23 cellular contexts compared by ENCODE assay signal in genomic region chr14:100856056-100856950, GRCh38. TPM values are rescaled to one million over a fixed set of nuclear protein-coding genes. Genes with fewer than 3 reads are reported as not detected.
A peak's percentile ranks its signal among the peaks of the same experiment; 100 is the strongest.
DNase-seq lines count a peak whose midpoint lies in the region; ATAC-seq and TF ChIP-seq lines count a peak whose summit lies in the region.
"Had no signal": no experiment of that assay in that cellular context is flagged by ENCODE, and none has a peak within 500 bp of the region (broad histone marks: within the 10 kb centered on the region; RNA-seq: fewer than 3 reads in every experiment).

No MANE protein-coding gene starts in this region.

- peaks cover 16% of the 10 kb centered on the region for H3K36me3 Mint-ChIP-seq in WTC11

- peaks cover 16% of the 10 kb centered on the region for H3K4me1 Mint-ChIP-seq in WTC11

- H3K27ac ChIP-seq in lower lobe of right lung (no peak overlapping the region), RWPE1 (no peak overlapping the region)
- H3K27ac ChIP-seq: SJCRH30 had no signal

- intact Hi-C loops in Right ventricle myocardium inferior (cut with DNase I): no loop called here
- intact Hi-C loops in cardiac septum (cut with DNase I): no loop called here
- intact Hi-C loops in lower lobe of right lung (cut with DNase I): no loop called here
- intact Hi-C loops in posterior vena cava (cut with DNase I): no loop called here

- 0 out of 2 replicates have a peak overlapping the region, but pooled peaks have one; percentile 37 for H3K27ac Mint-ChIP-seq in WTC11

- ATAC-seq in Right ventricle myocardium inferior (no peak), WTC11 (no peak), lower lobe of right lung (no peak)
- ATAC-seq: HepG2 had no signal

- H3K9me3 ChIP-seq in lower lobe of right lung: no peaks in the 10 kb centered on the region
- H3K9me3 ChIP-seq: BE2C, SJCRH30 had no signal

- no peaks in the 10 kb centered on the region for H3K36me3 ChIP-seq in lower lobe of right lung

- no peak for TF ChIP-seq POLR2A in erythroblast (IDR thresholded peaks at IDR 0.05; ENCODE audit: low read length)

- DNase-seq in Right ventricle myocardium inferior (ENCODE audit: missing footprints): peak; percentile 35
- DNase-seq in cardiac septum (ENCODE audit: low spot score): no peak
- no peak for DNase-seq in WTC11 (ENCODE audit: low spot score)
- peak; percentile 23 for DNase-seq in lower lobe of right lung
- peak; percentile 67 for DNase-seq in posterior vena cava (ENCODE audit: low spot score)
- no peak for DNase-seq in RWPE1 (ENCODE audit: low spot score)
- DNase-seq in erythroblast (lab: John Stamatoyannopoulos, UW): no peak
- no peak for DNase-seq in nucleus accumbens (lab: John Stamatoyannopoulos, UW)
- DNase-seq: 8988T, ACHN, BE2C, Calu3, DMS79 treated with DMSO at 0.1 percent for 48 hours, Karpas-422, NCI-H1092, NCI-H1417 treated with DMSO at 0.1 percent for 48 hours, NCI-H1694 treated with DMSO at 0.1 percent for 48 hours, NCI-H2081, NCI-H2171, NCI-H226, SJCRH30 had no signal

- H3K4me3 ChIP-seq in lower lobe of right lung: no peak overlapping the region
- H3K4me3 ChIP-seq: SJCRH30 had no signal

- POLR2A ChIA-PET in WTC11 (lab: Charles Lee): interaction anchor here (1.3 kb wide), 1 partner anchor 9 kb away, joined by 4 read pairs; no protein-coding TSS in a partner anchor
- POLR2A ChIA-PET in RWPE1 (lab: Yijun Ruan, JAX; ENCODE audit: low non-redundant PET): no interaction called here

- H3K4me3 Mint-ChIP-seq in WTC11: no peak overlapping the region

- CTCF ChIA-PET in WTC11 (lab: Charles Lee) (interaction anchor here (0.5 to 2.9 kb wide), 4 partner anchors 33 to 51 kb away, joined by 4 to 35 read pairs (median 5); no protein-coding TSS in a partner anchor), RWPE1 (lab: Yijun Ruan, JAX) (interaction anchor here (0.6 to 0.7 kb wide), 3 partner anchors 54 to 771 kb away, joined by 3 to 4 read pairs (median 3); no protein-coding TSS in a partner anchor)

- no peaks in the 10 kb centered on the region; the same call in 1 of the 2 replicates for H3K27me3 Mint-ChIP-seq in WTC11 (ENCODE audit: low read depth)

- H3K9me3 Mint-ChIP-seq in WTC11: no peaks in the 10 kb centered on the region

- H3K4me1 ChIP-seq in lower lobe of right lung: no peaks in the 10 kb centered on the region
- H3K4me1 ChIP-seq: BE2C, SJCRH30 had no signal

- no peak for TF ChIP-seq CTCF in WTC11 (IDR thresholded peaks at IDR 0.05)
- no peak for TF ChIP-seq CTCF in lower lobe of right lung (IDR thresholded peaks at IDR 0.05)
- TF ChIP-seq CTCF in RWPE1 (conservative IDR thresholded peaks at IDR 0.05; ENCODE audit: low read depth): no peak

- H3K27me3 ChIP-seq in lower lobe of right lung (ENCODE audit: low read depth): peaks cover 7% of the 10 kb centered on the region
- H3K27me3 ChIP-seq: BE2C, SJCRH30 had no signal

TF ChIP-seq in WTC11, 78 proteins besides CTCF, POLR2A, EP300 and RAD21 (continues in another document):
- TF ChIP-seq FOXJ3 (CRISPR knock-in tag; IDR thresholded peaks at IDR 0.05; ENCODE audit: borderline replicate concordance) (no peak), NR3C1 (CRISPR knock-in tag; conservative IDR thresholded peaks at IDR 0.05; ENCODE audit: low read depth) (no peak), ZNF219 (CRISPR knock-in tag; IDR thresholded peaks at IDR 0.05; ENCODE audit: borderline replicate concordance) (no peak), ATF2 (CRISPR knock-in tag; IDR thresholded peaks at IDR 0.05; ENCODE audit: borderline replicate concordance, low read depth) (no peak), TEAD4 (CRISPR knock-in tag; IDR thresholded peaks at IDR 0.05) (no peak), USF2 (CRISPR knock-in tag; IDR thresholded peaks at IDR 0.05) (no peak), EMX1 (CRISPR knock-in tag; IDR thresholded peaks at IDR 0.05) (no peak), NR2C2 (CRISPR knock-in tag; IDR thresholded peaks at IDR 0.05) (no peak)
- TF ChIP-seq, protein P1, sequence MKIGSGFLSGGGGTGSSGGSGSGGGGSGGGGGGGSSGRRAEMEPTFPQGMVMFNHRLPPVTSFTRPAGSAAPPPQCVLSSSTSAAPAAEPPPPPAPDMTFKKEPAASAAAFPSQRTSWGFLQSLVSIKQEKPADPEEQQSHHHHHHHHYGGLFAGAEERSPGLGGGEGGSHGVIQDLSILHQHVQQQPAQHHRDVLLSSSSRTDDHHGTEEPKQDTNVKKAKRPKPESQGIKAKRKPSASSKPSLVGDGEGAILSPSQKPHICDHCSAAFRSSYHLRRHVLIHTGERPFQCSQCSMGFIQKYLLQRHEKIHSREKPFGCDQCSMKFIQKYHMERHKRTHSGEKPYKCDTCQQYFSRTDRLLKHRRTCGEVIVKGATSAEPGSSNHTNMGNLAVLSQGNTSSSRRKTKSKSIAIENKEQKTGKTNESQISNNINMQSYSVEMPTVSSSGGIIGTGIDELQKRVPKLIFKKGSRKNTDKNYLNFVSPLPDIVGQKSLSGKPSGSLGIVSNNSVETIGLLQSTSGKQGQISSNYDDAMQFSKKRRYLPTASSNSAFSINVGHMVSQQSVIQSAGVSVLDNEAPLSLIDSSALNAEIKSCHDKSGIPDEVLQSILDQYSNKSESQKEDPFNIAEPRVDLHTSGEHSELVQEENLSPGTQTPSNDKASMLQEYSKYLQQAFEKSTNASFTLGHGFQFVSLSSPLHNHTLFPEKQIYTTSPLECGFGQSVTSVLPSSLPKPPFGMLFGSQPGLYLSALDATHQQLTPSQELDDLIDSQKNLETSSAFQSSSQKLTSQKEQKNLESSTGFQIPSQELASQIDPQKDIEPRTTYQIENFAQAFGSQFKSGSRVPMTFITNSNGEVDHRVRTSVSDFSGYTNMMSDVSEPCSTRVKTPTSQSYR (CRISPR knock-in tag; IDR thresholded peaks at IDR 0.05): no peak
- TF ChIP-seq, protein P2, sequence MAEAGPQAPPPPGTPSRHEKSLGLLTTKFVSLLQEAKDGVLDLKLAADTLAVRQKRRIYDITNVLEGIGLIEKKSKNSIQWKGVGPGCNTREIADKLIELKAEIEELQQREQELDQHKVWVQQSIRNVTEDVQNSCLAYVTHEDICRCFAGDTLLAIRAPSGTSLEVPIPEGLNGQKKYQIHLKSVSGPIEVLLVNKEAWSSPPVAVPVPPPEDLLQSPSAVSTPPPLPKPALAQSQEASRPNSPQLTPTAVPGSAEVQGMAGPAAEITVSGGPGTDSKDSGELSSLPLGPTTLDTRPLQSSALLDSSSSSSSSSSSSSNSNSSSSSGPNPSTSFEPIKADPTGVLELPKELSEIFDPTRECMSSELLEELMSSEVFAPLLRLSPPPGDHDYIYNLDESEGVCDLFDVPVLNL (CRISPR knock-in tag; IDR thresholded peaks at IDR 0.05; ENCODE audit: borderline replicate concordance, low read depth): no peak
- TF ChIP-seq, protein P3, sequence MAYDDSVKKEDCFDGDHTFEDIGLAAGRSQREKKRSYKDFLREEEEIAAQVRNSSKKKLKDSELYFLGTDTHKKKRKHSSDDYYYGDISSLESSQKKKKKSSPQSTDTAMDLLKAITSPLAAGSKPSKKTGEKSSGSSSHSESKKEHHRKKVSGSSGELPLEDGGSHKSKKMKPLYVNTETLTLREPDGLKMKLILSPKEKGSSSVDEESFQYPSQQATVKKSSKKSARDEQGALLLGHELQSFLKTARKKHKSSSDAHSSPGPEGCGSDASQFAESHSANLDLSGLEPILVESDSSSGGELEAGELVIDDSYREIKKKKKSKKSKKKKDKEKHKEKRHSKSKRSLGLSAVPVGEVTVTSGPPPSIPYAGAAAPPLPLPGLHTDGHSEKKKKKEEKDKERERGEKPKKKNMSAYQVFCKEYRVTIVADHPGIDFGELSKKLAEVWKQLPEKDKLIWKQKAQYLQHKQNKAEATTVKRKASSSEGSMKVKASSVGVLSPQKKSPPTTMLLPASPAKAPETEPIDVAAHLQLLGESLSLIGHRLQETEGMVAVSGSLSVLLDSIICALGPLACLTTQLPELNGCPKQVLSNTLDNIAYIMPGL (CRISPR knock-in tag; IDR thresholded peaks at IDR 0.05): no peak

RNA-seq across cellular contexts. Expression of gene MEG3, which starts 30.4 kb away (rescaled TPM):
- total RNA-seq in Right ventricle myocardium inferior (34.8 TPM), cardiac septum (25.4 TPM), WTC11 (2021) (338 to 534 TPM (median 517 TPM) in 3 replicates), lower lobe of right lung (16.6 TPM), posterior vena cava (10 to 100 TPM; 56.2 to 99.4 TPM)
- total RNA-seq: Calu3, HepG2, HT1080 had no signal

RNA-seq across cellular contexts. Expression of gene RTL1, which starts 47.2 kb away (rescaled TPM):
- total RNA-seq in Right ventricle myocardium inferior (not detected), cardiac septum (not detected), WTC11 (2021) (0.05 to 0.07 TPM in 2 of 3 replicates, not detected in the other), lower lobe of right lung (not detected), posterior vena cava (not detected)
- total RNA-seq: HepG2 had no signal

Comparison
In these comparisons a context has a peak if more than half of its experiments do, and no peak if none do; other contexts are left out.
1. DNase-seq: peak in Right ventricle myocardium inferior (single experiment), lower lobe of right lung (single experiment) and posterior vena cava (single experiment); none in cardiac septum (single experiment), WTC11 (single experiment), RWPE1 (single experiment), erythroblast (0 of 2) and nucleus accumbens (0 of 56).